8 cellular contexts compared by ENCODE assay signal in the genomic region with DNA sequence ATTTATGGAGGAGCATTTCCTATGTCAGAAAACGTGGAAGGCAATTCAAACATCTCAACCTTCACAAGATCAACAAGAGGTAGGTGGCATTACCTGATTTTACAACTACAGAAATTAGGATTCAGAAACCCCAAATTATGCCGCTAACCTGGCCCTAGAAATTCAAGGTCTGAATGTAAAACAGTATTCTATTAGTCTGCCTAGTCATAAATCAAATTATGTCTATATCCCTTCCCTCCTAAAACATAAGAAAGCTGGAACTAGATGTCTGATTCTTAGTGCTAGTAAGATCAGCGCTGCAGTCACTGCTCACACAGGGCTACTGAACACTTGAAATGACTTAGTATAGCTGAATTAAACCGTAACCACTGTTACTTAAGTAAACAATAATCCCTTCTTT. TPM values are rescaled to one million over a fixed set of nuclear protein-coding genes. Genes with fewer than 3 reads are reported as not detected.
DNase-seq lines count a peak whose midpoint lies in the region; ATAC-seq and TF ChIP-seq lines count a peak whose summit lies in the region.

No MANE protein-coding gene starts in this region.

- H3K4me3 ChIP-seq in fibroblast of villous mesenchyme (ENCODE audit: low read depth, low read length) (peak overlapping the region; percentile 98), skeletal muscle cell (ENCODE audit: low read depth, low read length) (peak overlapping the region; percentile 97)

- peak overlapping the region; percentile 94 to 98 for H3K27ac Mint-ChIP-seq in T-cell

- ATAC-seq in T-cell (replicated peaks in 1 of 4): no peak
- ATAC-seq in HG02981 (IDR thresholded peaks at IDR 0.05; ENCODE audit: unreplicated experiment): no peak
- no peak for ATAC-seq in HG02588 (IDR thresholded peaks at IDR 0.05; ENCODE audit: unreplicated experiment)

- TF ChIP-seq CTCF in fibroblast of villous mesenchyme (IDR thresholded peaks at IDR 0.05; ENCODE audit: insufficient read depth, low read depth, low read length): no peak

- H3K9me3 Mint-ChIP-seq in T-cell: no peaks in the 10 kb centered on the region

- peaks cover 16% of the 10 kb centered on the region for H3K36me3 Mint-ChIP-seq in T-cell

- CTCF ChIA-PET in HEK293T (lab: Yijun Ruan, JAX) (interaction anchor here (0.5 to 1.5 kb wide), 3 partner anchors 21 to 374 kb away, joined by 3 to 7 read pairs (median 4); no protein-coding TSS in a partner anchor), T-cell (lab: Charles Lee) (interaction anchor here (0.5 to 1.6 kb wide), 5 partner anchors 22 to 289 kb away, joined by 3 to 9 read pairs (median 4); no protein-coding TSS in a partner anchor)

- POLR2A ChIA-PET in HEK293T (lab: Yijun Ruan, JAX) (interaction anchor here (0.6 to 4.2 kb wide), 7 partner anchors 10 to 382 kb away, joined by 3 to 27 read pairs (median 4); a partner anchor contains a TSS), T-cell (lab: Charles Lee) (interaction anchor here (0.5 to 1.2 kb wide), 5 partner anchors 15 to 874 kb away, joined by 3 to 4 read pairs (median 3); no protein-coding TSS in a partner anchor)

- H3K4me3 Mint-ChIP-seq in T-cell: peak overlapping the region; percentile 94 to 100 (median 99)

- no peaks in the 10 kb centered on the region for H3K27me3 Mint-ChIP-seq in T-cell

- DNase-seq in HEK293T (ENCODE audit: extremely low spot score) (no peak), T-cell (no peak), fibroblast of villous mesenchyme (ENCODE audit: low read depth) (peak; percentile 20), skeletal muscle cell (ENCODE audit: low read depth) (no peak), AG08396 (ENCODE audit: low spot score) (no peak), NCI-H345 (lab: John Stamatoyannopoulos, UW) (no peak)

- H3K4me1 Mint-ChIP-seq in T-cell: peaks cover 50 to 63% (median 58%) of the 10 kb centered on the region in 3 donors

TF ChIP-seq in HEK293T, 16 proteins besides CTCF, POLR2A, EP300 and RAD21:
- TF ChIP-seq, protein P1, sequence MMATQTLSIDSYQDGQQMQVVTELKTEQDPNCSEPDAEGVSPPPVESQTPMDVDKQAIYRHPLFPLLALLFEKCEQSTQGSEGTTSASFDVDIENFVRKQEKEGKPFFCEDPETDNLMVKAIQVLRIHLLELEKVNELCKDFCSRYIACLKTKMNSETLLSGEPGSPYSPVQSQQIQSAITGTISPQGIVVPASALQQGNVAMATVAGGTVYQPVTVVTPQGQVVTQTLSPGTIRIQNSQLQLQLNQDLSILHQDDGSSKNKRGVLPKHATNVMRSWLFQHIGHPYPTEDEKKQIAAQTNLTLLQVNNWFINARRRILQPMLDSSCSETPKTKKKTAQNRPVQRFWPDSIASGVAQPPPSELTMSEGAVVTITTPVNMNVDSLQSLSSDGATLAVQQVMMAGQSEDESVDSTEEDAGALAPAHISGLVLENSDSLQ (IDR thresholded peaks at IDR 0.05): peak; percentile 81
- TF ChIP-seq BHLHE40 (IDR thresholded peaks at IDR 0.05; ENCODE audit: borderline replicate concordance): no peak

RNA-seq across cellular contexts. Expression of a gene that starts 1.4 kb away (rescaled TPM):
- total RNA-seq in T-cell (100 to 1,000 TPM in 4 of 5 donors, 10 to 100 TPM in 1; 81.7 to 115 (median 106) TPM), fibroblast of villous mesenchyme (74.4 and 81.6 TPM in 2 replicates)

RNA-seq across cellular contexts. Expression of a gene that starts 33.8 kb away (rescaled TPM):
- total RNA-seq in T-cell (100 to 1,000 TPM; 115 to 169 (median 129) TPM), fibroblast of villous mesenchyme (53.8 and 61.7 TPM in 2 replicates)
